ENCODE assay signal across 1 cellular context in the genomic region with DNA sequence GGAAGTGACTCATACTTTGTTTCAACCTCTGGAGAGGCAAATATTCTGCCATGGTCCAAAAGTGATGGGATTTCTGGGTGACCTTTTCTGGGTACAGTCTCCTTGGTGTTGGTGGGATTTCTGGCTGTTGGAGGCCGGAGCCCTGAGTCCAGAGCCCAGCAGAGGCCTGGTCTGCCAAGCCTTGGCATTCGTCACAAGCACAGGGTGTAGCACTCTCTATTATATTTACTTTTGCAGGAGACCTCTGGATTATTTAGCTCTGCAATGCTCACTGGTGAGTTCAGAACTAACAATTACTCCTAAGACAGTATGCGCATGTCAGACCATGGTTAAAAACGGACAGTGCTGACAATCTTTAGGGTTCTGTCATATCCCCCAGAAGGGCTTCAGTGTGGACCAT.
TF ChIP-seq lines count a peak whose summit lies in the region.

No MANE protein-coding gene starts in this region.

TF ChIP-seq in A549, 52 proteins besides CTCF, POLR2A, EP300 and RAD21 (continued from another document):
- TF ChIP-seq, protein P1, sequence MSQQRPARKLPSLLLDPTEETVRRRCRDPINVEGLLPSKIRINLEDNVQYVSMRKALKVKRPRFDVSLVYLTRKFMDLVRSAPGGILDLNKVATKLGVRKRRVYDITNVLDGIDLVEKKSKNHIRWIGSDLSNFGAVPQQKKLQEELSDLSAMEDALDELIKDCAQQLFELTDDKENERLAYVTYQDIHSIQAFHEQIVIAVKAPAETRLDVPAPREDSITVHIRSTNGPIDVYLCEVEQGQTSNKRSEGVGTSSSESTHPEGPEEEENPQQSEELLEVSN (IDR thresholded peaks at IDR 0.05; ENCODE audit: borderline replicate concordance, low read depth), result no peak
- TF ChIP-seq RARB (CRISPR knock-in tag; IDR thresholded peaks at IDR 0.05) (no peak), NR3C1 (IDR thresholded peaks at IDR 0.05) (no peak), EHMT2 (IDR thresholded peaks at IDR 0.05; ENCODE audit: low read depth) (no peak)
TF ChIP-seq in A549: peak in this region for 0.
